ENCODE assay signal across 9 cellular contexts in the genomic region with DNA sequence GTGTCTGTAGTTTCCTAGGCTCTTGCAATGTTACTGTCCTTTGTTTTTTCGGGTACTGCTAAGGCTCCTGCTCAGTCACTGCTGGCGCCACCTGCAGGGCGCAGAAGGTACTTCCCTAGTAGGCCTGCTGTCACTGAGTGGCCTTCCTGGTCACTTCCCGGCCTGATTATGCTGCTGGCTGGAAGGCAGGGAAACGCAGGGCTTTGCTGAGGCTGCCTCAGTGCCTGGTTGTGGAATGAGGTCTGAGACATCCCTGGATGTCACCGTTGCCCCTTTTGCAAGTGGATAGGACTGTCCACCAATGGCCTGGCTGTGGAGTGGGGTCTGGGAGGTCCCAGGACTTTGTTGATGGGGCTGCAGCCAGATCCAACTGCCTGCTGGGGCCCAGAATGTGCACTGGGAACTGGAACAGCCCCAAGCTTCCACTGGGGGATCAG. TPM values are rescaled to one million over a fixed set of nuclear protein-coding genes. Genes with fewer than 3 reads are reported as not detected.
DNase-seq lines count a peak whose midpoint lies in the region; ATAC-seq and TF ChIP-seq lines count a peak whose summit lies in the region.
"Had no signal": no experiment of that assay in that cellular context is flagged by ENCODE, and none has a peak within 500 bp of the region (broad histone marks: within the 10 kb centered on the region; RNA-seq: fewer than 3 reads in every experiment).

No MANE protein-coding gene starts in this region.

- ATAC-seq in GM18909 (IDR thresholded peaks at IDR 0.05; ENCODE audit: poor library complexity, unreplicated experiment) (peak; percentile 84), HG03064 (IDR thresholded peaks at IDR 0.05; ENCODE audit: low read depth, unreplicated experiment) (peak; percentile 71)
- peak; percentile 79 for ATAC-seq in activated CD8-positive, alpha-beta T cell treated with anti-CD3 and anti-CD28 coated beads for 36 hours

- intact Hi-C loops in activated CD8-positive, alpha-beta T cell treated with anti-CD3 and anti-CD28 coated beads for 36 hours (cut with micrococcal nuclease): loop anchor here (5.0 kb wide), 1 partner anchor 227 kb away; no protein-coding TSS in a partner anchor

- H3K4me1 ChIP-seq in osteoblast (ENCODE audit: insufficient read depth, low read length): peaks cover 15% of the 10 kb centered on the region

- no peak overlapping the region for H3K4me2 ChIP-seq in osteoblast (ENCODE audit: insufficient read depth, low read length)

- no peaks in the 10 kb centered on the region for H3K36me3 ChIP-seq in osteoblast (ENCODE audit: insufficient read depth, low read length)

- no peaks in the 10 kb centered on the region for H3K79me2 ChIP-seq in osteoblast (ENCODE audit: insufficient read depth, low read length)

- TF ChIP-seq CTCF in activated CD8-positive, alpha-beta T cell treated with anti-CD3 and anti-CD28 coated beads for 36 hours (IDR thresholded peaks at IDR 0.05): peak; percentile 76
- TF ChIP-seq CTCF in osteoblast (IDR thresholded peaks at IDR 0.05; ENCODE audit: extremely low read depth, low read depth, low read length): peak; percentile 96

- peak; percentile 74 for DNase-seq in CD1c-positive myeloid dendritic cell (ENCODE audit: extremely low spot score)
- DNase-seq in NCI-H748 (lab: John Stamatoyannopoulos, UW; ENCODE audit: unreplicated experiment): peak; percentile 56
- DNase-seq in activated CD8-positive, alpha-beta T cell treated with anti-CD3 and anti-CD28 coated beads for 36 hours: peak; percentile 76
- DNase-seq in fibroblast of gingiva (ENCODE audit: low read depth): peak; percentile 67
- DNase-seq in osteoblast (ENCODE audit: insufficient read length, low spot score, missing footprints): peak; percentile 77
- no peak for DNase-seq in NCI-H1436 (lab: John Stamatoyannopoulos, UW)

- CTCF ChIA-PET in activated CD8-positive, alpha-beta T cell treated with anti-CD3 and anti-CD28 coated beads for 36 hours (lab: Charles Lee): interaction anchor here (1.9 kb wide), 1 partner anchor 11 kb away, joined by 6 read pairs; no protein-coding TSS in a partner anchor

- H3K27me3 Mint-ChIP-seq in activated CD8-positive, alpha-beta T cell treated with anti-CD3 and anti-CD28 coated beads for 36 hours: peaks cover 6% of the 10 kb centered on the region

- no peaks in the 10 kb centered on the region for H3K4me1 Mint-ChIP-seq in activated CD8-positive, alpha-beta T cell treated with anti-CD3 and anti-CD28 coated beads for 36 hours (ENCODE audit: low read depth)

- no peak overlapping the region for H3K27ac ChIP-seq in osteoblast (ENCODE audit: low read depth, low read length)
- H3K27ac ChIP-seq: SK-N-MC had no signal

- H3K36me3 Mint-ChIP-seq in activated CD8-positive, alpha-beta T cell treated with anti-CD3 and anti-CD28 coated beads for 36 hours (ENCODE audit: low read depth): no peaks in the 10 kb centered on the region

- H4K20me1 ChIP-seq in osteoblast (ENCODE audit: insufficient read depth, low read length): no peaks in the 10 kb centered on the region

- H3K27ac Mint-ChIP-seq in activated CD8-positive, alpha-beta T cell treated with anti-CD3 and anti-CD28 coated beads for 36 hours: no peak overlapping the region

- no peaks in the 10 kb centered on the region for H3K9me3 ChIP-seq in osteoblast (ENCODE audit: low read depth, low read length)

- no peak overlapping the region for H3K4me3 Mint-ChIP-seq in activated CD8-positive, alpha-beta T cell treated with anti-CD3 and anti-CD28 coated beads for 36 hours

- POLR2A ChIA-PET in activated CD8-positive, alpha-beta T cell treated with anti-CD3 and anti-CD28 coated beads for 36 hours (lab: Charles Lee): no interaction called here

- no peak overlapping the region for H3K4me3 ChIP-seq in osteoblast (ENCODE audit: insufficient read depth, low read length)
- H3K4me3 ChIP-seq: SK-N-MC had no signal

- H3K27me3 ChIP-seq in osteoblast (ENCODE audit: insufficient read depth, low read length): no peaks in the 10 kb centered on the region

- H3K9me3 Mint-ChIP-seq in activated CD8-positive, alpha-beta T cell treated with anti-CD3 and anti-CD28 coated beads for 36 hours: no peaks in the 10 kb centered on the region

- peak overlapping the region; percentile 79 for H2AFZ ChIP-seq in osteoblast (ENCODE audit: low read length)

RNA-seq across cellular contexts. Expression of a gene that starts 13.1 kb away (rescaled TPM):
- not detected for total RNA-seq in activated CD8-positive, alpha-beta T cell treated with anti-CD3 and anti-CD28 coated beads for 36 hours
- under 0.01 TPM in 1 of 2 replicates, not detected in the other for total RNA-seq in osteoblast
